Comparison of ENCODE assay signal across 10 cellular contexts in the genomic region with DNA sequence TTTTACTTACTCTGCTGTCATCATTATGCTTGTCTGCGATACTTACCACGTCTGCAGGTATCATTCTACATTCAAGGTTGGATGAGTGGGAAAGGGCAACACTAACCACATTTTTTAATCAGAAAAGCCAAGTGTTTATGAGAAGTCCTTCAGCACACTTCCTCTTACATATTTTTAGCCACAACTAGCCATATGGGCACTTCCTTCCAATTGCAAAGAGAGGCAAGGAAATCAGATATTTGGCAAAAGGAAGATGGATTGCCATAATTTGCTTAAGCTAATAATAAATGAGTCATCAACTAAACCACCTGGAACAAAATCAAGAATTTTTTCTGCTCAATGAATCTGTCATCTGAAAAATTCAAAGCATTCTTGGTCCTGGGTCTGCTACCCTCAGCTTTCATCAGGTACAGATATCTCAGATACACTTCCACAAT. TPM values are rescaled to one million over a fixed set of nuclear protein-coding genes. Genes with fewer than 3 reads are reported as not detected.
DNase-seq lines count a peak whose midpoint lies in the region; ATAC-seq, FAIRE-seq and TF ChIP-seq lines count a peak whose summit lies in the region.
"Had no signal": no experiment of that assay in that cellular context is flagged by ENCODE, and none has a peak within 500 bp of the region (broad histone marks: within the 10 kb centered on the region; RNA-seq: fewer than 3 reads in every experiment).

No MANE protein-coding gene starts in this region.

- ATAC-seq in omental fat pad (ENCODE audit: low FRiP score) (peak; percentile 37), HG02763 (IDR thresholded peaks at IDR 0.05; ENCODE audit: unreplicated experiment) (no peak)
- ATAC-seq: Panc1 had no signal

- H3K4me3 ChIP-seq in astrocyte of the cerebellum (ENCODE audit: low read depth, low read length) (no peak overlapping the region), sigmoid colon (no peak overlapping the region), stomach (no peak overlapping the region)

- H3K27me3 ChIP-seq in sigmoid colon (no peaks in the 10 kb centered on the region), stomach (no peaks in the 10 kb centered on the region)

- H3K27ac ChIP-seq in sigmoid colon, result no peak overlapping the region
- peak overlapping the region in 1 of 5 donors; percentile 29 for H3K27ac ChIP-seq in stomach

- H3K9me3 ChIP-seq in sigmoid colon, result no peaks in the 10 kb centered on the region
- H3K9me3 ChIP-seq in stomach, result no peaks in the 10 kb centered on the region

- TF ChIP-seq EP300 in sigmoid colon (IDR thresholded peaks at IDR 0.05), result no peak
- TF ChIP-seq EP300 in stomach (IDR thresholded peaks at IDR 0.05), result no peak

- no peak for DNase-seq in GM12892 (ENCODE audit: insufficient read length)
- peak; percentile 79 for DNase-seq in NCI-H1048 (lab: John Stamatoyannopoulos, UW)
- peak; percentile 61 for DNase-seq in astrocyte of the cerebellum (ENCODE audit: low read depth)
- no peak for DNase-seq in omental fat pad (ENCODE audit: low spot score)
- DNase-seq in sigmoid colon, result no peak
- no peak for DNase-seq in stomach
- no peak for DNase-seq in stimulated activated CD8-positive, alpha-beta memory T cell treated with anti-CD3 and anti-CD28 coated beads, Interleukin-4, amount 100 ng/mL, for 48 hours
- DNase-seq: activated naive CD4-positive, alpha-beta T cell had no signal

- intact Hi-C loops in sigmoid colon (cut with DNase I) (no loop called here), stomach (cut with DNase I; ENCODE audit: low total_unique reads) (no loop called here)

- TF ChIP-seq CTCF in astrocyte of the cerebellum (IDR thresholded peaks at IDR 0.05; ENCODE audit: low read depth, low read length, missing control alignments) (no peak), omental fat pad (IDR thresholded peaks at IDR 0.05) (no peak), sigmoid colon (IDR thresholded peaks at IDR 0.05) (no peak), stomach (IDR thresholded peaks at IDR 0.05) (no peak)

- H3K36me3 ChIP-seq in sigmoid colon (no peaks in the 10 kb centered on the region), stomach (no peaks in the 10 kb centered on the region)

- H3K4me1 ChIP-seq in sigmoid colon, result peaks cover 0 to 10% (median 0%) of the 10 kb centered on the region in 4 donors
- H3K4me1 ChIP-seq in stomach, result peaks cover 0 to 21% (median 0%) of the 10 kb centered on the region in 4 donors

- TF ChIP-seq POLR2A in GM12892 (IDR thresholded peaks at IDR 0.05; ENCODE audit: low read depth, low read length) (no peak), sigmoid colon (IDR thresholded peaks at IDR 0.05) (no peak), stomach (IDR thresholded peaks at IDR 0.05) (no peak)

- WGBS in sigmoid colon, 2 donors, result 61 to 65% methylated on average over 2 of the region's 2 CpGs
- 48 to 70% (median 60%) methylated on average over 2 of the region's 2 CpGs for WGBS in stomach, 5 donors

- FAIRE-seq in GM12892 (lab: Jason Lieb, UNC), result peak; percentile 36

- in situ Hi-C loops in astrocyte of the cerebellum (cut with HindIII; ENCODE audit: low sequenced_read_pairs), result no loop called here

RNA-seq across cellular contexts. Expression of a gene that starts 16.7 kb away (rescaled TPM):
- polyA plus RNA-seq in GM12892 (2012; ENCODE audit: missing spikeins), result not detected
- total RNA-seq in omental fat pad (1 to 10 TPM; 1.1 to 3.5 (median 2.3) TPM), sigmoid colon (1 to 10 TPM in 1 of 4 donors, under 1 TPM in 3; under 0.01 to 2.5 (median 0.45) TPM), stomach (1 to 10 TPM in 2 of 5 donors, under 1 TPM in 1, not detected in 2; 0.45 to 2.0 (median 1.3) TPM)
- polyA plus RNA-seq in sigmoid colon (under 1 TPM in 2 of 3 donors, not detected in 1; 0.12 to 0.46 TPM), stomach (1 to 10 TPM in 1 of 3 donors, under 1 TPM in 1, not detected in 1; 0.13 to 1.8 TPM)

RNA-seq across cellular contexts. Expression of a gene that starts 42.4 kb away (rescaled TPM):
- 83.7 TPM for polyA plus RNA-seq in GM12892 (2012; ENCODE audit: missing spikeins)
- total RNA-seq in omental fat pad (10 to 100 TPM; 35.7 to 75.4 (median 43.2) TPM), sigmoid colon (10 to 100 TPM; 49.6 to 66.2 (median 62.6) TPM), stomach (100 to 1,000 TPM in 1 of 5 donors, 10 to 100 TPM in 4; 32.7 to 100 (median 84.9) TPM)
- polyA plus RNA-seq in sigmoid colon (10 to 100 TPM; 40.2 to 75.1 (median 43.8) TPM), stomach (10 to 100 TPM; 16.6 to 40.6 (median 29.8) TPM)

Comparison
In these comparisons a context has a peak if more than half of its experiments do, and no peak if none do; other contexts are left out.
1. DNase-seq: peak in NCI-H1048 (single experiment) and astrocyte of the cerebellum (single experiment); none in GM12892 (single experiment), omental fat pad (single experiment), sigmoid colon (single experiment), stomach (single experiment) and stimulated activated CD8-positive, alpha-beta memory T cell treated with anti-CD3 and anti-CD28 coated beads, Interleukin-4, amount 100 ng/mL, for 48 hours (single experiment).